ENCODE assay signal across 9 cellular contexts in genomic region chr6:25179051-25179778, GRCh38.
DNase-seq lines count a peak whose midpoint lies in the region; ATAC-seq and TF ChIP-seq lines count a peak whose summit lies in the region.
"Had no signal": no experiment of that assay in that cellular context is flagged by ENCODE, and none has a peak within 500 bp of the region (broad histone marks: within the 10 kb centered on the region; RNA-seq: fewer than 3 reads in every experiment).

No MANE protein-coding gene starts in this region.

- intact Hi-C loops in heart right ventricle (cut with DNase I) = loop anchor here in 4 of 10 donors (2.0 to 5.0 kb wide), 2 partner anchors 42 to 92 kb away; no protein-coding TSS in a partner anchor

- peak; percentile 55 for DNase-seq in KBM-7
- DNase-seq in activated CD4-positive, alpha-beta memory T cell treated with anti-CD3 and anti-CD28 coated beads, Interleukin-2, amount 10 ng/mL, durations not matched to agents 7 days and 5 days = no peak
- no peak for DNase-seq in heart right ventricle
- DNase-seq in stromal cell of bone marrow (ENCODE audit: low read depth) = peak; percentile 66
- DNase-seq in BE2C = no peak
- DNase-seq: endodermal cell had no signal

- H3K27ac Mint-ChIP-seq in activated CD4-positive, alpha-beta memory T cell treated with anti-CD3 and anti-CD28 coated beads, Interleukin-2, amount 10 ng/mL, durations not matched to agents 7 days and 5 days = peak overlapping the region; percentile 63
- H3K27ac Mint-ChIP-seq: endodermal cell had no signal

- H3K9me3 Mint-ChIP-seq in activated CD4-positive, alpha-beta memory T cell treated with anti-CD3 and anti-CD28 coated beads, Interleukin-2, amount 10 ng/mL, durations not matched to agents 7 days and 5 days = no peaks in the 10 kb centered on the region
- H3K9me3 Mint-ChIP-seq: endodermal cell had no signal

- WGBS in heart right ventricle, 2 donors = 34 to 46% methylated on average over 4 of the region's 4 CpGs

- H3K4me3 ChIP-seq in heart right ventricle (no peak overlapping the region), BE2C (ENCODE audit: low read depth, low read length) (no peak overlapping the region)

- H3K36me3 ChIP-seq in heart right ventricle = no peaks in the 10 kb centered on the region
- no peaks in the 10 kb centered on the region for H3K36me3 ChIP-seq in BE2C

- no peaks in the 10 kb centered on the region for H3K36me3 Mint-ChIP-seq in activated CD4-positive, alpha-beta memory T cell treated with anti-CD3 and anti-CD28 coated beads, Interleukin-2, amount 10 ng/mL, durations not matched to agents 7 days and 5 days (ENCODE audit: low read depth)

- H3K4me3 Mint-ChIP-seq in activated CD4-positive, alpha-beta memory T cell treated with anti-CD3 and anti-CD28 coated beads, Interleukin-2, amount 10 ng/mL, durations not matched to agents 7 days and 5 days = no peak overlapping the region
- H3K4me3 Mint-ChIP-seq: endodermal cell had no signal

- H3K9me3 ChIP-seq in heart right ventricle (no peaks in the 10 kb centered on the region), BE2C (no peaks in the 10 kb centered on the region)

- H3K4me1 Mint-ChIP-seq in activated CD4-positive, alpha-beta memory T cell treated with anti-CD3 and anti-CD28 coated beads, Interleukin-2, amount 10 ng/mL, durations not matched to agents 7 days and 5 days = peaks cover 70% of the 10 kb centered on the region
- H3K4me1 Mint-ChIP-seq: endodermal cell had no signal

- in situ Hi-C loops in KBM-7 (cut with MboI; ENCODE audit: low pct_unique_long_range_greater_than_20kb, low sequenced_read_pairs) = no loop called here

- H3K4me1 ChIP-seq in heart right ventricle (peaks cover 0 to 69% (median 14%) of the 10 kb centered on the region in 9 donors), BE2C (no peaks in the 10 kb centered on the region)

- H3K27ac ChIP-seq in heart right ventricle = peak overlapping the region; percentile 30 to 82 (median 64)

- POLR2A ChIA-PET in activated CD4-positive, alpha-beta memory T cell treated with anti-CD3 and anti-CD28 coated beads, Interleukin-2, amount 10 ng/mL, durations not matched to agents 7 days and 5 days (lab: Charles Lee) = interaction anchor here (0.7 to 6.4 kb wide), 5 partner anchors 13 to 47 kb away, joined by 3 to 38 read pairs (median 3); no protein-coding TSS in a partner anchor

- H3K27me3 ChIP-seq in heart right ventricle = no peaks in the 10 kb centered on the region
- H3K27me3 ChIP-seq in BE2C = no peaks in the 10 kb centered on the region

- TF ChIP-seq CTCF in heart right ventricle (IDR thresholded peaks at IDR 0.05) (no peak), BE2C (IDR thresholded peaks at IDR 0.05; ENCODE audit: low read depth, low read length) (no peak)

- H3K27me3 Mint-ChIP-seq in activated CD4-positive, alpha-beta memory T cell treated with anti-CD3 and anti-CD28 coated beads, Interleukin-2, amount 10 ng/mL, durations not matched to agents 7 days and 5 days = no peaks in the 10 kb centered on the region

- ATAC-seq in heart right ventricle = peak; percentile 55 to 90 (median 80)
- no peak for ATAC-seq in GM18498 (IDR thresholded peaks at IDR 0.05; ENCODE audit: unreplicated experiment)
- ATAC-seq in GM21737 (IDR thresholded peaks at IDR 0.05; ENCODE audit: unreplicated experiment) = no peak
- ATAC-seq: HCT116 had no signal

- CTCF ChIA-PET in activated CD4-positive, alpha-beta memory T cell treated with anti-CD3 and anti-CD28 coated beads, Interleukin-2, amount 10 ng/mL, durations not matched to agents 7 days and 5 days (lab: Charles Lee) = no interaction called here

Comparison
In these comparisons a context has a peak if more than half of its experiments do, and no peak if none do; other contexts are left out.
1. DNase-seq: peak in KBM-7 (single experiment) and stromal cell of bone marrow (single experiment); none in activated CD4-positive, alpha-beta memory T cell treated with anti-CD3 and anti-CD28 coated beads, Interleukin-2, amount 10 ng/mL, durations not matched to agents 7 days and 5 days (single experiment), heart right ventricle (0 of 2) and BE2C (single experiment).
2. ATAC-seq: peak in heart right ventricle (8 of 8); none in GM18498 (single experiment) and GM21737 (single experiment).